Comparison of ENCODE assay signal across 1 cellular context in the genomic region with DNA sequence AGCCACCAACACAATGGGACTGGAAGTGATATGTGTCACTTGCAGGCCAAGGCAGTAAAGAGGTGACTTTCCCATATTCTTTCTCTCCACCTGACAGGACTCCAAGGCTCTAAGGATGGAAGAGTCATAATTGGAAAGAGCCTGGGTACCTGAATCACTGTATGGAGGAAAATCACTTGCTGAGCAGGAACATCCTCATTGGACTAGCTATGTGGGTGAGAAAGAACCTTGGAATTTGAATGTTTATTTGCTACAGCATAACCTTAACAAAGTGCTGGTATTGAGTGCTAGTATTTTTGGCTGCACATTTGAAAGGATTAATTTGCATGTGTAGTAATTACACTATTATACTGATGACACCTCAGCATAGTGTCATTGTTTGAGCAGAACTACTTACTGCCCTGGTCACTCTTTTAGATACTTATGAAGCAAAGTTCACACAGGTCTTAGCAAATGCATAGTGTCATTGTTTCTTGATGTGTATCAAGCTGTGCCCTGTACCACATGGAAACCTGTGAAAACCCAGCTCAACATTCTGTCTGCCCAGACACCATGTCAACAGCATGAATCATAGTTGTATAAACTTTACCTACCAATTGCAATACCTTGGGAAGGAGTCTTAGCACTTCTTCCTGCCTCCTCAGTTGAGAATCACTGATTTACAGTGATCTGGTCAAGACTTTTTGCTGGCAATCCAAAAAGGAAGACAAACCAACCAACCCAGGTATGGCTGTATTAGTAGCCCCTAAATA.
TF ChIP-seq lines count a peak whose summit lies in the region.

No MANE protein-coding gene starts in this region.

TF ChIP-seq in HepG2, 621 proteins besides CTCF, POLR2A, EP300 and RAD21:
- TF ChIP-seq HOXA5 (CRISPR knock-in tag; IDR thresholded peaks at IDR 0.05) (no peak), ZNF607 (CRISPR knock-in tag; IDR thresholded peaks at IDR 0.05; ENCODE audit: borderline replicate concordance) (no peak), FOSL2 (CRISPR knock-in tag; IDR thresholded peaks at IDR 0.05) (peak; percentile 54), ZNF776 (CRISPR knock-in tag; IDR thresholded peaks at IDR 0.05) (no peak), ZNF512B (CRISPR knock-in tag; IDR thresholded peaks at IDR 0.05; ENCODE audit: borderline replicate concordance) (no peak), ZNF496 (CRISPR knock-in tag; IDR thresholded peaks at IDR 0.05; ENCODE audit: insufficient replicate concordance) (no peak), NAIF1 (CRISPR knock-in tag; IDR thresholded peaks at IDR 0.05; ENCODE audit: borderline replicate concordance) (no peak)
- TF ChIP-seq, protein P1, sequence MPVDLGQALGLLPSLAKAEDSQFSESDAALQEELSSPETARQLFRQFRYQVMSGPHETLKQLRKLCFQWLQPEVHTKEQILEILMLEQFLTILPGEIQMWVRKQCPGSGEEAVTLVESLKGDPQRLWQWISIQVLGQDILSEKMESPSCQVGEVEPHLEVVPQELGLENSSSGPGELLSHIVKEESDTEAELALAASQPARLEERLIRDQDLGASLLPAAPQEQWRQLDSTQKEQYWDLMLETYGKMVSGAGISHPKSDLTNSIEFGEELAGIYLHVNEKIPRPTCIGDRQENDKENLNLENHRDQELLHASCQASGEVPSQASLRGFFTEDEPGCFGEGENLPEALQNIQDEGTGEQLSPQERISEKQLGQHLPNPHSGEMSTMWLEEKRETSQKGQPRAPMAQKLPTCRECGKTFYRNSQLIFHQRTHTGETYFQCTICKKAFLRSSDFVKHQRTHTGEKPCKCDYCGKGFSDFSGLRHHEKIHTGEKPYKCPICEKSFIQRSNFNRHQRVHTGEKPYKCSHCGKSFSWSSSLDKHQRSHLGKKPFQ (CRISPR knock-in tag; IDR thresholded peaks at IDR 0.05; ENCODE audit: insufficient replicate concordance), result no peak
